12 cellular contexts compared by ENCODE assay signal in the genomic region with DNA sequence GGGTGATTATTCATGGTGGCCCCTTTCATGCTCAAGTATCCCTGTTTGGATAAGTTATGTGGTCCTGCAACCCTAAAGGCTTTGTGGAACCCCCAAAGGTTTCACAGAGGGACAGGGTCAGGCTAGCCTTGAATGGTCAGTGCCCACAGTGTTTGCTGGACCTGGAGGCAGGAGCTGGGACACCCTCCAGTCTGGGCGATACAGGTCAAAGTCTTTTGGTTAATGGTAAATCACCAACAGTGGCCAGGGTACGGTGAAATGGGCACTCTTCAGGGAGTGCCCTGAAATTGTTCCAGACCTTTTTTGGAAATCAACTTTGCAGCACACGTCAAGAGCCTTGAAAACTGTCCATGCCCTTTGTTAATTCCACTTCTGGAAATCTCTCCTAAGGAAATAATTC. TPM values are rescaled to one million over a fixed set of nuclear protein-coding genes. Genes with fewer than 3 reads are reported as not detected.
"Had no signal": no experiment of that assay in that cellular context is flagged by ENCODE, and none has a peak within 500 bp of the region (broad histone marks: within the 10 kb centered on the region; RNA-seq: fewer than 3 reads in every experiment).

No MANE protein-coding gene starts in this region.

RNA-seq across cellular contexts. Expression of a gene that starts 8.7 kb away (rescaled TPM):
- total RNA-seq: naive thymus-derived CD4-positive, alpha-beta T cell; natural killer cell; occipital lobe; psoas muscle; sciatic nerve; smooth muscle cell; spleen; upper lobe of right lung; uterus had no signal
- polyA plus RNA-seq: naive thymus-derived CD4-positive, alpha-beta T cell; neural cell; ovary; smooth muscle cell; spleen; urinary bladder had no signal
